Comparison of ENCODE assay signal across 2 cellular contexts in the genomic region with DNA sequence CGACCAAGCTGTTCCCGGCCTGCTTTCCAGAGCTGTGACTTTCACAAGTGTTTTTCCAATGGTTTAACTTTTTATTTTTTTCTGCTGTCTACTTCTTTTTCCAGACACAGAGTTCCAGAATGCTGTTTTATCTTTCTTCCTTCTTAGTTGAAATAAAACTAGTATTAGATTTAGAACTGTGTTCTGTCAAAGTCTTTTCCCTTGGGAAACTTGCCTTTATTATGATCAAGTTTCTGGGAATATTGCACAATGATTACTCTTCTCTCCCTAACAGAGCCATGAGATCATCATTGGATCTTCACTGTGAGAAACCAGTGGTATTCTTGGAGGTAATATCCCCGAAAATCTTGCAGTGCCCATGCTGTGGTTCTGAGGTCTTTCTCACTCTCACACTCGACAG.
TF ChIP-seq lines count a peak whose summit lies in the region.

No MANE protein-coding gene starts in this region.

TF ChIP-seq in IMR-90, 13 proteins besides CTCF, POLR2A, EP300 and RAD21 (continued from another document):
- TF ChIP-seq CHD1 (IDR thresholded peaks at IDR 0.05; ENCODE audit: low read depth, low read length), result no peak
TF ChIP-seq in IMR-90: peak in this region for 1.

TF ChIP-seq in HEK293T, 16 proteins besides CTCF, POLR2A, EP300 and RAD21 (continued from another document):
- no peak for TF ChIP-seq LEF1 (IDR thresholded peaks at IDR 0.05; ENCODE audit: borderline replicate concordance)
- no peak for TF ChIP-seq ELF4 (IDR thresholded peaks at IDR 0.05)
- no peak for TF ChIP-seq FOXA1 (IDR thresholded peaks at IDR 0.05)
- no peak for TF ChIP-seq ZNF384 (IDR thresholded peaks at IDR 0.05)
- no peak for TF ChIP-seq TARDBP (IDR thresholded peaks at IDR 0.05)
- no peak for TF ChIP-seq FOXM1 (IDR thresholded peaks at IDR 0.05; ENCODE audit: borderline replicate concordance)
- no peak for TF ChIP-seq NFRKB (IDR thresholded peaks at IDR 0.05)
- TF ChIP-seq, protein P1, sequence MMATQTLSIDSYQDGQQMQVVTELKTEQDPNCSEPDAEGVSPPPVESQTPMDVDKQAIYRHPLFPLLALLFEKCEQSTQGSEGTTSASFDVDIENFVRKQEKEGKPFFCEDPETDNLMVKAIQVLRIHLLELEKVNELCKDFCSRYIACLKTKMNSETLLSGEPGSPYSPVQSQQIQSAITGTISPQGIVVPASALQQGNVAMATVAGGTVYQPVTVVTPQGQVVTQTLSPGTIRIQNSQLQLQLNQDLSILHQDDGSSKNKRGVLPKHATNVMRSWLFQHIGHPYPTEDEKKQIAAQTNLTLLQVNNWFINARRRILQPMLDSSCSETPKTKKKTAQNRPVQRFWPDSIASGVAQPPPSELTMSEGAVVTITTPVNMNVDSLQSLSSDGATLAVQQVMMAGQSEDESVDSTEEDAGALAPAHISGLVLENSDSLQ (IDR thresholded peaks at IDR 0.05), result no peak
- TF ChIP-seq BHLHE40 (IDR thresholded peaks at IDR 0.05; ENCODE audit: borderline replicate concordance), result no peak
- no peak for TF ChIP-seq L3MBTL2 (conservative IDR thresholded peaks at IDR 0.05)
- TF ChIP-seq FOXK2 (IDR thresholded peaks at IDR 0.05), result no peak
- no peak for TF ChIP-seq ARNT (IDR thresholded peaks at IDR 0.05)
- TF ChIP-seq HDGF (IDR thresholded peaks at IDR 0.05; ENCODE audit: borderline replicate concordance), result no peak
- TF ChIP-seq SP1 (IDR thresholded peaks at IDR 0.05), result no peak
- TF ChIP-seq SUZ12 (IDR thresholded peaks at IDR 0.05), result no peak
